Comparison of ENCODE assay signal across 8 cellular contexts in the genomic region with DNA sequence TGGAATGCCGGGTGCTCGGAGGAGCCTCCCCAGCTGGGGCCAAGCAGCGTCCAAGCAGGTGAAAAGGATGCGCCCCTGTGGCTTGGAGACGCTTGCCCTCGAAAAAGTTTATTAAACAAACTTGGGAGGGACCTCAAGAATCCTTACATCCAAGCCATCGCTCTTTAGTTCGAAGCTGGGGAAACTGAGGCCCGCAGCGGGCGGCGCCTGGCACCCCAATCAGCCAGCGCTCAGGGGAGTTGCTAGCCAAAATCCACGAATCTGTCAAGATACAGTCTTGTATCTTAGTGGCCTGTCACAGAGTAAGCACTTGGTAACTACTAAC. TPM values are rescaled to one million over a fixed set of nuclear protein-coding genes. Genes with fewer than 3 reads are reported as not detected.
DNase-seq lines count a peak whose midpoint lies in the region; ATAC-seq and TF ChIP-seq lines count a peak whose summit lies in the region.

No MANE protein-coding gene starts in this region.

- no peak for ATAC-seq in HG03097 (IDR thresholded peaks at IDR 0.05; ENCODE audit: low FRiP score, unreplicated experiment)

- no peaks in the 10 kb centered on the region for H3K9me3 ChIP-seq in A673 (ENCODE audit: low read depth, low read length, poor library complexity, severe bottlenecking)
- no peaks in the 10 kb centered on the region for H3K9me3 ChIP-seq in muscle layer of colon (ENCODE audit: low read length)

- intact Hi-C loops in A673 (cut with micrococcal nuclease; ENCODE audit: unreplicated experiment) = loop anchor here (1.0 to 5.0 kb wide), 4 partner anchors 84 to 399 kb away; partner anchors contain the start of gene ALDH3A2

- CTCF ChIA-PET in A673 (lab: Charles Lee) = interaction anchor here (0.5 to 2.0 kb wide), 10 partner anchors 15 to 400 kb away, joined by 3 to 41 read pairs (median 6); partner anchors contain the start of genes MAPK7 and MFAP4

- H3K27me3 ChIP-seq in A673 (replicated peaks; ENCODE audit: insufficient read depth, low read depth, low read length, poor library complexity) (no peaks in the 10 kb centered on the region), muscle layer of colon (ENCODE audit: control insufficient read depth in 1 of 2, insufficient read depth in 2 of 2, low read length in 2 of 2) (no peaks in the 10 kb centered on the region)

- H3K36me3 ChIP-seq in A673 (ENCODE audit: insufficient read depth, low read length, poor library complexity, severe bottlenecking) (no peaks in the 10 kb centered on the region), muscle layer of colon (ENCODE audit: insufficient read depth, low read length) (no peaks in the 10 kb centered on the region)

- no peak overlapping the region for H3K27ac ChIP-seq in A673 (ENCODE audit: low read depth, low read length, poor library complexity, severe bottlenecking)
- H3K27ac ChIP-seq in muscle layer of colon (ENCODE audit: low read depth, low read length) = peak overlapping the region; percentile 82

- no TSS peak for BruUV-seq in A673 (replicated peaks; lab: Mats Ljungman, UMichigan)

- DNase-seq in A673 (ENCODE audit: low spot score) (no peak), cardiac fibroblast (ENCODE audit: low read depth in 2 of 2) (no peak), NCI-H146 (lab: John Stamatoyannopoulos, UW) (no peak), medulla oblongata (ENCODE audit: extremely low spot score) (no peak), NCI-H345 (lab: John Stamatoyannopoulos, UW) (no peak)
- no peak for DNase-seq in Jurkat, Clone E6-1 (ENCODE audit: low read depth, low spot score)

- H3K4me3 ChIP-seq in A673 (ENCODE audit: low read depth, low read length, poor library complexity, severe bottlenecking) (peak overlapping the region; percentile 85), cardiac fibroblast (replicated peaks in 1 of 2; ENCODE audit: low read depth in 2 of 2, low read length in 2 of 2) (peak overlapping the region; percentile 65 to 76), muscle layer of colon (ENCODE audit: low read depth in 1 of 2, low read length in 2 of 2) (peak overlapping the region; percentile 67 to 82)
- peak overlapping the region; percentile 63 for H3K4me3 ChIP-seq in Jurkat, Clone E6-1 (ENCODE audit: low read length)

- H3K4me1 ChIP-seq in A673 (ENCODE audit: insufficient read depth, low read length, poor library complexity, severe bottlenecking) = peaks cover 22% of the 10 kb centered on the region
- peaks cover 14% of the 10 kb centered on the region for H3K4me1 ChIP-seq in muscle layer of colon (ENCODE audit: insufficient read depth, low read length)

- POLR2A ChIA-PET in A673 (lab: Charles Lee; ENCODE audit: low non-redundant PET) = no interaction called here

- no peak for TF ChIP-seq CTCF in A673 (conservative IDR thresholded peaks at IDR 0.05; ENCODE audit: low read depth, low read length)
- no peak for TF ChIP-seq CTCF in cardiac fibroblast (IDR thresholded peaks at IDR 0.05; ENCODE audit: low read depth, low read length)

- H3K9ac ChIP-seq in muscle layer of colon (ENCODE audit: low read length) = no peak overlapping the region

RNA-seq across cellular contexts. Expression of gene B9D1, which starts 0.6 kb away (rescaled TPM):
- 37.0 and 45.2 TPM in 2 replicates for total RNA-seq in A673 (2021)
- polyA plus RNA-seq in Jurkat, Clone E6-1 (2012; ENCODE audit: insufficient read depth, insufficient read length) = 24.0 TPM

RNA-seq across cellular contexts. Expression of gene MAPK7, which starts 15.2 kb away (rescaled TPM):
- total RNA-seq in A673 (2021) = 40.0 and 55.8 TPM in 2 replicates
- 26.3 TPM for polyA plus RNA-seq in Jurkat, Clone E6-1 (2012; ENCODE audit: insufficient read depth, insufficient read length)

RNA-seq across cellular contexts. Expression of gene MFAP4, which starts 23.9 kb away (rescaled TPM):
- 60.9 and 92.7 TPM in 2 replicates for total RNA-seq in A673 (2021)
- polyA plus RNA-seq in Jurkat, Clone E6-1 (2012; ENCODE audit: insufficient read depth, insufficient read length) = 39.3 TPM

RNA-seq across cellular contexts. Expression of gene RNF112, which starts 48.0 kb away (rescaled TPM):
- total RNA-seq in A673 (2021) = 0.09 and 0.57 TPM in 2 replicates
- not detected for polyA plus RNA-seq in Jurkat, Clone E6-1 (2012; ENCODE audit: insufficient read depth, insufficient read length)
